25 cellular contexts compared by ENCODE assay signal in the genomic region with DNA sequence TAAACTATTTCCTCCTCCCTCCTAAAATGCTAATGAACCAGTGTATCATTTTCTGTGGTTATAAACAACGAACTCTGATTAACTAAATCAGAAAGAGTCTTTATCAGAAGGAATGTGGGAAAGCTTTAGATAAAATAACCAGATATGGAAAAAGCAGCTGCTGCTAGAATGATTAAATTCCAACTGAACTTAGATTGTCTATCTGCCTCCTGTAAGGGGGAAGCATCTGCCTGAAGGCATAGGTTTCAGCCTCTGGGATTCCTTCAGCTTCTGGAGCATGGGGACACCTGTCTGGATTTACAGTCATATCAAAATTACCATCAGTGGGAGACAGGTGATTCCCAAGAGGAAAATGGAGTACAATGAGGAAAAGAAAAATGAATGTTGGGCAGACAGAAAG.
"Had no signal": no experiment of that assay in that cellular context is flagged by ENCODE, and none has a peak within 500 bp of the region (broad histone marks: within the 10 kb centered on the region; RNA-seq: fewer than 3 reads in every experiment).

No MANE protein-coding gene starts in this region.

- H2AFZ ChIP-seq: neural progenitor cell had no signal

- H3K4me1 ChIP-seq: left lung, lower lobe of right lung, right atrium auricular region, right lobe of liver, tibial nerve, upper lobe of left lung, vagina had no signal

- H3K9me3 ChIP-seq: left lung, lower lobe of right lung, neutrophil, right atrium auricular region, right lobe of liver, tibial nerve, upper lobe of left lung, vagina had no signal

- DNase-seq: hypothalamus; immature natural killer cell; kidney; left colon; left lung; lower lobe of right lung; mammary epithelial cell; mesenchymal stem cell; naive B cell; natural killer cell; nephron progenitor cell; occipital lobe; right lobe of liver; stimulated activated CD4-positive, alpha-beta T cell treated with anti-CD3 and anti-CD28 coated beads, Interleukin-15, amount 100 ng/mL, for 24 hours; stimulated activated CD4-positive, alpha-beta T cell treated with anti-CD3 and anti-CD28 coated beads, Interleukin-2, amount 100 ng/mL, for 24 hours; stimulated activated CD4-positive, alpha-beta T cell treated with anti-CD3 and anti-CD28 coated beads, Interleukin-4, amount 100 ng/mL, for 1 hour; stimulated activated naive CD4-positive, alpha-beta T cell; upper lobe of left lung had no signal

- H3K27me3 ChIP-seq: left lung, neural progenitor cell, neutrophil, right atrium auricular region, right lobe of liver, tibial nerve, upper lobe of left lung, vagina had no signal

- H3K4me2 ChIP-seq: neural progenitor cell, smooth muscle cell had no signal

- H3K9ac ChIP-seq: neural progenitor cell had no signal

- H3K36me3 ChIP-seq: left lung, lower lobe of right lung, neural progenitor cell, neutrophil, right atrium auricular region, right lobe of liver, tibial nerve, upper lobe of left lung, vagina had no signal

- H3K4me3 ChIP-seq: left lung, lower lobe of right lung, neural progenitor cell, right atrium auricular region, right lobe of liver, smooth muscle cell, tibial nerve, upper lobe of left lung, vagina had no signal

- ATAC-seq: left colon; left lung; lower lobe of right lung; natural killer cell; right lobe of liver; stimulated activated effector memory CD8-positive, alpha-beta T cell treated with anti-CD3 and anti-CD28 coated beads, Interleukin-12 subunit alpha, Interleukin-12 subunit beta, amount 100 ng/mL, for 72 hours had no signal

- H3K27ac ChIP-seq: left lung, lower lobe of right lung, neural progenitor cell, neutrophil, right atrium auricular region, right lobe of liver, tibial nerve, upper lobe of left lung, vagina had no signal
